In genomic region chr2:24334245-24334633, GRCh38 we compare ENCODE assay signal across 22 cellular contexts. TPM values are rescaled to one million over a fixed set of nuclear protein-coding genes. Genes with fewer than 3 reads are reported as not detected.
DNase-seq lines count a peak whose midpoint lies in the region; ATAC-seq, FAIRE-seq and TF ChIP-seq lines count a peak whose summit lies in the region.
"Had no signal": no experiment of that assay in that cellular context is flagged by ENCODE, and none has a peak within 500 bp of the region (broad histone marks: within the 10 kb centered on the region; RNA-seq: fewer than 3 reads in every experiment).

No MANE protein-coding gene starts in this region.

- H3K27ac Mint-ChIP-seq in memory B cell = peak overlapping the region; percentile 90
- H3K27ac Mint-ChIP-seq: activated naive CD8-positive, alpha-beta T cell treated with anti-CD3 and anti-CD28 coated beads for 36 hours; dendritic cell treated with granulocyte-macrophage colony-stimulating factor and Interleukin-4, amounts not matched to agents 40 ng/mL and 50 ng/mL, for 4 days; type B pancreatic cell had no signal

- dilution Hi-C loops in endothelial cell of umbilical vein (cut with MboI; ENCODE audit: extremely low pct_ligation_motif_present, low sequenced_read_pairs) = no loop called here

- peaks cover 3% of the 10 kb centered on the region for H3K9me3 Mint-ChIP-seq in memory B cell
- H3K9me3 Mint-ChIP-seq: activated naive CD8-positive, alpha-beta T cell treated with anti-CD3 and anti-CD28 coated beads for 36 hours; dendritic cell treated with granulocyte-macrophage colony-stimulating factor and Interleukin-4, amounts not matched to agents 40 ng/mL and 50 ng/mL, for 4 days; type B pancreatic cell had no signal

- no peaks in the 10 kb centered on the region for H3K27me3 Mint-ChIP-seq in memory B cell
- H3K27me3 Mint-ChIP-seq: activated naive CD8-positive, alpha-beta T cell treated with anti-CD3 and anti-CD28 coated beads for 36 hours; dendritic cell treated with granulocyte-macrophage colony-stimulating factor and Interleukin-4, amounts not matched to agents 40 ng/mL and 50 ng/mL, for 4 days; type B pancreatic cell had no signal

- POLR2A ChIA-PET in endothelial cell of umbilical vein (lab: Charles Lee) = no interaction called here

- no peak for FAIRE-seq in endothelial cell of umbilical vein (lab: Jason Lieb, UNC)
- FAIRE-seq: H1 had no signal

- H3K9me1 ChIP-seq in endothelial cell of umbilical vein (replicated peaks; ENCODE audit: control insufficient read depth, extremely low read depth, insufficient read depth, low read length) = no peaks in the 10 kb centered on the region

- BruUV-seq in endothelial cell of umbilical vein (replicated peaks; lab: Mats Ljungman, UMichigan) = no TSS peak

- H3K9ac ChIP-seq in endothelial cell of umbilical vein (replicated peaks; ENCODE audit: extremely low read depth, insufficient read depth, low read length) = no peak overlapping the region

- H3K4me1 Mint-ChIP-seq in memory B cell = peaks cover 51% of the 10 kb centered on the region

- H3K4me3 ChIP-seq in endothelial cell of umbilical vein (replicated peaks in 1 of 3; ENCODE audit: insufficient read depth in 1 of 3, low read depth in 1 of 3, low read length in 3 of 3) = no peak overlapping the region
- H3K4me3 ChIP-seq: esophagus squamous epithelium, SJCRH30 had no signal

- H3K9me3 ChIP-seq in endothelial cell of umbilical vein (replicated peaks; ENCODE audit: control insufficient read depth, insufficient read depth, low read length) = no peaks in the 10 kb centered on the region
- H3K9me3 ChIP-seq: esophagus squamous epithelium had no signal

- H3K27me3 ChIP-seq in endothelial cell of umbilical vein (ENCODE audit: control insufficient read depth in 2 of 2, insufficient read depth in 2 of 2, low read length in 2 of 2) = no peaks in the 10 kb centered on the region
- H3K27me3 ChIP-seq: esophagus squamous epithelium, SJCRH30 had no signal

- H3K27ac ChIP-seq in endothelial cell of umbilical vein (ENCODE audit: insufficient read depth, low read depth, low read length) = peak overlapping the region; percentile 79
- H3K27ac ChIP-seq: esophagus squamous epithelium, SJCRH30 had no signal

- no peak for ATAC-seq in memory B cell (ENCODE audit: low read depth)
- no peak for ATAC-seq in HG02885 (IDR thresholded peaks at IDR 0.05; ENCODE audit: poor library complexity, unreplicated experiment)
- ATAC-seq: right cardiac atrium had no signal

- H3K4me1 ChIP-seq in endothelial cell of umbilical vein (ENCODE audit: control insufficient read depth, extremely low read depth, insufficient read depth, low read length) = peaks cover 33% of the 10 kb centered on the region
- H3K4me1 ChIP-seq: SJCRH30 had no signal

- CTCF ChIA-PET in endothelial cell of umbilical vein (lab: Charles Lee) = no interaction called here

- peaks cover 52% of the 10 kb centered on the region for H3K79me2 ChIP-seq in endothelial cell of umbilical vein (ENCODE audit: control insufficient read depth, insufficient read depth, low read length)

- no peak for TF ChIP-seq POLR2A in endothelial cell of umbilical vein (IDR thresholded peaks at IDR 0.05; ENCODE audit: low read depth, low read length)

- no peaks in the 10 kb centered on the region for H4K20me1 ChIP-seq in endothelial cell of umbilical vein (replicated peaks; ENCODE audit: control insufficient read depth, extremely low read depth, insufficient read depth, low read length)

- H2AFZ ChIP-seq in endothelial cell of umbilical vein (ENCODE audit: low read depth, low read length) = no peak overlapping the region

- H3K36me3 ChIP-seq in endothelial cell of umbilical vein (ENCODE audit: control insufficient read depth in 2 of 2, extremely low read depth in 1 of 2, insufficient read depth in 2 of 2, low read length in 2 of 2) = no peaks in the 10 kb centered on the region
- H3K36me3 ChIP-seq: SJCRH30 had no signal

- H3K36me3 Mint-ChIP-seq in memory B cell = peaks cover 8% of the 10 kb centered on the region
- H3K36me3 Mint-ChIP-seq: type B pancreatic cell had no signal

- no peak overlapping the region for H3K4me3 Mint-ChIP-seq in memory B cell
- H3K4me3 Mint-ChIP-seq: activated naive CD8-positive, alpha-beta T cell treated with anti-CD3 and anti-CD28 coated beads for 36 hours; dendritic cell treated with granulocyte-macrophage colony-stimulating factor and Interleukin-4, amounts not matched to agents 40 ng/mL and 50 ng/mL, for 4 days; type B pancreatic cell had no signal

- intact Hi-C loops in endothelial cell of umbilical vein (cut with micrococcal nuclease) = no loop called here

- TF ChIP-seq CTCF in AG09319 (IDR thresholded peaks at IDR 0.05; ENCODE audit: low read depth, low read length) (no peak), endothelial cell of umbilical vein (IDR thresholded peaks at IDR 0.05; ENCODE audit: extremely low read depth in 1 of 2, insufficient read depth in 1 of 2, low read depth in 1 of 2, low read length in 2 of 2) (no peak)

- no peak overlapping the region for H3K4me2 ChIP-seq in endothelial cell of umbilical vein (ENCODE audit: insufficient read depth, low read length)

- DNase-seq in AG09319 (ENCODE audit: extremely low read depth, low read depth) (peak; percentile 67), MV-4-11 (lab: John Stamatoyannopoulos, UW) (peak; percentile 56), endothelial cell of umbilical vein (ENCODE audit: low read depth, low spot score) (no peak), memory B cell (ENCODE audit: low spot score in 2 of 2) (no peak), hippocampal formation (lab: John Stamatoyannopoulos, UW) (no peak), T-helper 2 cell (no peak), cerebellar cortex (ENCODE audit: low spot score) (no peak)
- DNase-seq: ACHN; activated CD4-positive, alpha-beta T cell treated with anti-CD3 and anti-CD28 coated beads for 48 hours; activated naive CD8-positive, alpha-beta T cell treated with anti-CD3 and anti-CD28 coated beads for 36 hours; DMS53; esophagus squamous epithelium; KBM-7; NCI-H1436; NCI-H446 treated with DMSO at 0.1 percent for 48 hours; right cardiac atrium; SJCRH30; stimulated activated CD4-positive, alpha-beta T cell treated with anti-CD3 and anti-CD28 coated beads, Interleukin-2, amount 100 ng/mL, for 48 hours had no signal

TF ChIP-seq in endothelial cell of umbilical vein, 7 proteins besides CTCF, POLR2A, EP300 and RAD21:
- TF ChIP-seq MAX (IDR thresholded peaks at IDR 0.05; ENCODE audit: insufficient read depth, insufficient read length) = no peak
- TF ChIP-seq GATA2 (IDR thresholded peaks at IDR 0.05; ENCODE audit: insufficient read depth, insufficient read length, low read depth, low read length) = no peak
- TF ChIP-seq POLR2AphosphoS5 (IDR thresholded peaks at IDR 0.05; ENCODE audit: insufficient read depth, low read depth, low read length) = no peak
- no peak for TF ChIP-seq EZH2 (IDR thresholded peaks at IDR 0.05; ENCODE audit: borderline replicate concordance, low read depth, low read length, severe bottlenecking)
- TF ChIP-seq MYC (IDR thresholded peaks at IDR 0.05; ENCODE audit: low read depth, low read length) = no peak
- TF ChIP-seq FOS (IDR thresholded peaks at IDR 0.05; ENCODE audit: borderline replicate concordance, insufficient read depth, low read length) = no peak
- TF ChIP-seq JUN (IDR thresholded peaks at IDR 0.05; ENCODE audit: borderline replicate concordance, insufficient read depth, insufficient read length, low read depth) = no peak

RNA-seq across cellular contexts. Expression of gene ITSN2, which starts 26.1 kb away (rescaled TPM):
- total RNA-seq in endothelial cell of umbilical vein = 56.8 and 60.1 TPM in 2 replicates
- 29.2 and 30.5 TPM in 2 replicates for polyA plus RNA-seq in endothelial cell of umbilical vein
- polyA plus RNA-seq in endothelial cell of umbilical vein (2011; cell fraction: cytosol; rRNA removed) = 21.5 and 22.4 TPM in 2 replicates
- 110 and 118 TPM in 2 replicates for polyA plus RNA-seq in endothelial cell of umbilical vein (2011; cell fraction: nucleus; rRNA removed)
- 31.2 and 35.8 TPM in 2 replicates for polyA plus RNA-seq in endothelial cell of umbilical vein (2012)
- polyA minus RNA-seq in endothelial cell of umbilical vein = 80.1 and 100 TPM in 2 replicates
- polyA minus RNA-seq in endothelial cell of umbilical vein (2011; cell fraction: cytosol; rRNA and poly(A)+ RNA removed) = 15.6 TPM
- polyA minus RNA-seq in endothelial cell of umbilical vein (2011; cell fraction: nucleus; rRNA and poly(A)+ RNA removed) = 83.8 and 137 TPM in 2 replicates

Comparison
In these comparisons a context has a peak if more than half of its experiments do, and no peak if none do; other contexts are left out.
1. DNase-seq: peak in AG09319 (single experiment) and MV-4-11 (single experiment); none in endothelial cell of umbilical vein (single experiment), memory B cell (0 of 2), hippocampal formation (0 of 2), T-helper 2 cell (0 of 5) and cerebellar cortex (single experiment).